ENCODE assay signal across 1 cellular context in the genomic region with DNA sequence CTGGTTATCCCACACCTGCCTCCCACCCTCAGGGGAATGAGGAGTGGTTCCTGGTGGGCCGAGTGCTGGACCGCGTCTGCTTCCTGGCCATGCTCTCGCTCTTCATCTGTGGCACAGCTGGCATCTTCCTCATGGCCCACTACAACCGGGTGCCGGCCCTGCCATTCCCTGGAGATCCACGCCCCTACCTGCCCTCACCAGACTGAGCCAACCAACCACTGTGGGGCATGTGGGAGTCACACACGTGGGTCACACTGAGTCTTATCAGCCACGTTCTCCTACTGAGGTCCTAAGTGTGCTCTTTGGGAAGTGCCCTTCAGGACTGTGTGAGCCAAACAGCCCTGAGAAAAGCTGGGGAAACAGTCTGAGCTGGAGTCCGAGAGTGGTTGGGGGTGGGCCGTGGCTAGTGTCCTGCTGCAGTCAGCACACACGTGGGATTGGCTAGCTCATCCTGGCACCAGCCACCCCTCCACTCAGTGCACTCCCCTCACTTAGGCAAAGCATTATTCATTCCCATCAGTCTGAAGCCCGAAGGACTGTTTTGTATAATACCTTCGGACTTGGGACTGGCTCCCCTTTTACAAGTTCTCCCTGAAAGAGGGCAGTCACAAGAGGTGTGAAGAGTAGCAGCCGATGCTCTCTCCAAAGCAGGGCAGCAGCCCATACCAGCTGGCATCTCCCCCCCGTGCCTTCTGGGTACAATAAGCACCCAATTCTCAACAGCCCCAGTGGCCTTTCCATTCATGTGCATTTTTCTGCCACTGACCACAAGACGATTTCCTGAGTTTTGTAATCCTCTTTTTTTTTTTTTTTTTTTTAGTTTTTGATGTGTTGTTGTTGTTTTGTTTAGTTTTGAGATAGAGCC.
TF ChIP-seq lines count a peak whose summit lies in the region.

No MANE protein-coding gene starts in this region.

TF ChIP-seq in H1, 55 proteins besides CTCF, POLR2A, EP300 and RAD21:
- TF ChIP-seq GABPA (IDR thresholded peaks at IDR 0.05; ENCODE audit: borderline replicate concordance, insufficient read depth, low read length) (no peak), SP2 (IDR thresholded peaks at IDR 0.05; ENCODE audit: low read length) (no peak), SRF (IDR thresholded peaks at IDR 0.05; ENCODE audit: low read depth, low read length) (no peak), RXRA (IDR thresholded peaks at IDR 0.05; ENCODE audit: insufficient read depth, low read depth, low read length) (no peak), NANOG (IDR thresholded peaks at IDR 0.05; ENCODE audit: insufficient read depth, low read depth, low read length, poor library complexity, severe bottlenecking) (no peak), POLR2AphosphoS5 (IDR thresholded peaks at IDR 0.05; ENCODE audit: low read depth, low read length) (0 out of 2 replicates have a peak, but pooled peaks have one; percentile 26)
